In the genomic region with DNA sequence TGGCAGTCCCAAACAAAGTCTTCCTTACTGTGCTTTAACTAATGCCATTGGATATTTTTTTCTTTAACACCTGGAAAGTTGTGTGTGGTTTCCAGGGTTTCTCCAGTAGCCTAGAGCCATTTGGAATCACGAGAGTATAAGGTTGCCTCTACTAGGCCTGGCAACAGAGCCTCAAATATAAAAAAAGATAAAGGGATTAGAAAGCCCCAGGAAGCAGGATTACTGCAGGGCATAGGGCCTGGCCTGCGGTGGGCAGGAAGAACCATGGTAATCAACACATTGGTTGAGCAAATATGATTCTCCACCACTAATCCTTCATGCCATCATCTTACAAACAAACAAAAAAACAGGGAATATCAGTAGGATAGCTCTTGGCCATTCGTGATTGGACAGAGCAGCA, we compare ENCODE assay signal across 22 cellular contexts.
"Had no signal": no experiment of that assay in that cellular context is flagged by ENCODE, and none has a peak within 500 bp of the region (broad histone marks: within the 10 kb centered on the region; RNA-seq: fewer than 3 reads in every experiment).

No MANE protein-coding gene starts in this region.

- H3K4me1 Mint-ChIP-seq: activated naive CD4-positive, alpha-beta T cell treated with anti-CD3 and anti-CD28 coated beads, Interleukin-2, amount 50 U/mL, for 24 hours; central memory CD8-positive, alpha-beta T cell had no signal

- H3K27ac Mint-ChIP-seq: activated CD8-positive, alpha-beta T cell treated with anti-CD3 and anti-CD28 coated beads, Interleukin-2, amount 10 ng/mL, durations not matched to agents 7 days and 5 days; activated naive CD4-positive, alpha-beta T cell treated with anti-CD3 and anti-CD28 coated beads, Interleukin-2, amount 50 U/mL, for 24 hours; activated T-helper 1 cell treated with anti-CD3 and anti-CD28 coated beads, Interleukin-12 subunit alpha, Interleukin-12 subunit beta, Interleukin-2, Interleukin-4 antibody, amounts not matched to agents 30 ng/mL and 10 ng/mL and 1 ng/mL, durations not matched to agents 14 hours and 24 hours and 36 hours had no signal

- ATAC-seq: activated CD8-positive, alpha-beta T cell treated with anti-CD3 and anti-CD28 coated beads, Interleukin-2, amount 10 ng/mL, durations not matched to agents 7 days and 5 days had no signal

- H3K36me3 Mint-ChIP-seq: activated naive CD4-positive, alpha-beta T cell treated with anti-CD3 and anti-CD28 coated beads, Interleukin-2, amount 50 U/mL, for 24 hours; brain had no signal

- H3K27me3 Mint-ChIP-seq: activated naive CD4-positive, alpha-beta T cell treated with anti-CD3 and anti-CD28 coated beads, Interleukin-2, amount 50 U/mL, for 24 hours had no signal

- H3K4me3 Mint-ChIP-seq: activated CD8-positive, alpha-beta T cell treated with anti-CD3 and anti-CD28 coated beads, Interleukin-2, amount 10 ng/mL, durations not matched to agents 7 days and 5 days; activated naive CD4-positive, alpha-beta T cell treated with anti-CD3 and anti-CD28 coated beads, Interleukin-2, amount 50 U/mL, for 24 hours; activated T-helper 1 cell treated with anti-CD3 and anti-CD28 coated beads, Interleukin-12 subunit alpha, Interleukin-12 subunit beta, Interleukin-2, Interleukin-4 antibody, amounts not matched to agents 30 ng/mL and 10 ng/mL and 1 ng/mL, durations not matched to agents 14 hours and 24 hours and 36 hours; brain; central memory CD8-positive, alpha-beta T cell had no signal

- H3K9me3 Mint-ChIP-seq: activated naive CD4-positive, alpha-beta T cell treated with anti-CD3 and anti-CD28 coated beads, Interleukin-2, amount 50 U/mL, for 24 hours; activated T-helper 1 cell treated with anti-CD3 and anti-CD28 coated beads, Interleukin-12 subunit alpha, Interleukin-12 subunit beta, Interleukin-2, Interleukin-4 antibody, amounts not matched to agents 30 ng/mL and 10 ng/mL and 1 ng/mL, durations not matched to agents 14 hours and 24 hours and 36 hours; central memory CD8-positive, alpha-beta T cell had no signal

- DNase-seq: activated CD4-positive, alpha-beta T cell treated with anti-CD3 and anti-CD28 coated beads for 4 hours; activated CD4-positive, alpha-beta T cell treated with anti-CD3 and anti-CD28 coated beads, Interleukin-2, amount 50 U/mL, for 4 hours; activated CD4-positive, CD25-positive, alpha-beta regulatory T cell; activated CD8-positive, alpha-beta memory T cell treated with anti-CD3 and anti-CD28 coated beads, Interleukin-2, amount 50 U/mL, for 48 hours; activated CD8-positive, alpha-beta T cell treated with anti-CD3 and anti-CD28 coated beads, Interleukin-2, amount 10 ng/mL, durations not matched to agents 7 days and 5 days; activated effector memory CD4-positive, alpha-beta T cell treated with Interleukin-2 at 50 U/mL for 16 hours; activated naive CD4-positive, alpha-beta T cell; activated T-cell treated with anti-CD3 and anti-CD28 coated beads, Interleukin-2, amount 50 U/mL, for 1 hour; Karpas-422; NCI-H1105; NCI-H1436; NCI-H1694 treated with DMSO at 0.1 percent for 48 hours; NCI-H2029 treated with DMSO at 0.1 percent for 48 hours; NCI-H510A; NCI-H526 treated with DMSO at 0.1 percent for 48 hours; SHP77 treated with DMSO at 0.1 percent for 48 hours; T-helper 2 cell; T1000 had no signal
